13 cellular contexts compared by ENCODE assay signal in genomic region chr5:160486573-160486972, GRCh38.
A peak's percentile ranks its signal among the peaks of the same experiment; 100 is the strongest.
DNase-seq lines count a peak whose midpoint lies in the region; ATAC-seq and TF ChIP-seq lines count a peak whose summit lies in the region.
"Had no signal": no experiment of that assay in that cellular context is flagged by ENCODE, and none has a peak within 500 bp of the region (broad histone marks: within the 10 kb centered on the region; RNA-seq: fewer than 3 reads in every experiment).

No MANE protein-coding gene starts in this region.

- intact Hi-C loops in CD4-positive, alpha-beta T cell (cut with DNase I, micrococcal nuclease) = no loop called here

- H3K4me1 Mint-ChIP-seq in CD4-positive, alpha-beta T cell (ENCODE audit: low read depth) = peaks cover 36% of the 10 kb centered on the region

- CTCF ChIA-PET in CD4-positive, alpha-beta T cell (lab: Charles Lee) = interaction anchor here (1.7 kb wide), 1 partner anchor 48 kb away, joined by 5 read pairs; no protein-coding TSS in a partner anchor

- peak overlapping the region; percentile 82 for H3K27ac Mint-ChIP-seq in CD4-positive, alpha-beta T cell

- H3K27me3 Mint-ChIP-seq in CD4-positive, alpha-beta T cell = no peaks in the 10 kb centered on the region

- no peak overlapping the region for H3K27ac ChIP-seq in CD4-positive, alpha-beta T cell (ENCODE audit: low read depth, low read length)
- no peak overlapping the region for H3K27ac ChIP-seq in brain microvascular endothelial cell
- H3K27ac ChIP-seq: BLaER1, cardiac muscle cell, parathyroid adenoma, SK-N-MC had no signal

- peak in 4 of 10 experiments; percentile 14 to 45 (median 26) for DNase-seq in CD4-positive, alpha-beta T cell
- DNase-seq in activated CD4-positive, alpha-beta T cell treated with anti-CD3 and anti-CD28 coated beads, Interleukin-2, amount 50 U/mL, for 48 hours = peak; percentile 45 to 61
- no peak for DNase-seq in NCI-H345 (lab: John Stamatoyannopoulos, UW)
- DNase-seq in occipital lobe (lab: John Stamatoyannopoulos, UW) = no peak
- no peak for DNase-seq in SW480 (ENCODE audit: low spot score)
- no peak for DNase-seq in brain microvascular endothelial cell
- DNase-seq: NCI-H1092 had no signal

- peaks cover 30% of the 10 kb centered on the region for H3K36me3 ChIP-seq in brain microvascular endothelial cell (replicated peaks)
- H3K36me3 ChIP-seq: cardiac muscle cell had no signal

- POLR2A ChIA-PET in CD4-positive, alpha-beta T cell (lab: Charles Lee) = interaction anchor here (1.8 kb wide), 1 partner anchor 48 kb away, joined by 5 read pairs; no protein-coding TSS in a partner anchor

- H3K9me3 Mint-ChIP-seq in CD4-positive, alpha-beta T cell = no peaks in the 10 kb centered on the region

- peaks cover 17% of the 10 kb centered on the region for H3K36me3 Mint-ChIP-seq in CD4-positive, alpha-beta T cell (ENCODE audit: low read depth)

- H3K4me3 Mint-ChIP-seq in CD4-positive, alpha-beta T cell = no peak overlapping the region

- H3K9me3 ChIP-seq in CD4-positive, alpha-beta T cell (ENCODE audit: control insufficient read depth, low read length) = no peaks in the 10 kb centered on the region
- H3K9me3 ChIP-seq: BLaER1 had no signal

- H3K27me3 ChIP-seq in CD4-positive, alpha-beta T cell (ENCODE audit: control insufficient read depth, insufficient read depth, low read length) = no peaks in the 10 kb centered on the region
- H3K27me3 ChIP-seq in brain microvascular endothelial cell (replicated peaks) = no peaks in the 10 kb centered on the region
- H3K27me3 ChIP-seq: BLaER1 had no signal

- no peak overlapping the region for H3K4me3 ChIP-seq in brain microvascular endothelial cell (ENCODE audit: low read depth, low read length)
- H3K4me3 ChIP-seq: BLaER1, cardiac muscle cell, SK-N-MC had no signal

- TF ChIP-seq CTCF in CD4-positive, alpha-beta T cell (IDR thresholded peaks at IDR 0.05) = no peak
- no peak for TF ChIP-seq CTCF in brain microvascular endothelial cell (IDR thresholded peaks at IDR 0.05; ENCODE audit: low read depth, low read length, missing control alignments)

- in situ Hi-C loops in brain microvascular endothelial cell (cut with HindIII; ENCODE audit: low pct_ligation_motif_present, low sequenced_read_pairs) = no loop called here

- ATAC-seq in CD4-positive, alpha-beta T cell (ENCODE audit: poor library complexity) = peak; percentile 85
- ATAC-seq in GM19372 (IDR thresholded peaks at IDR 0.05; ENCODE audit: low read depth, unreplicated experiment) (peak; percentile 34), HG03095 (IDR thresholded peaks at IDR 0.05; ENCODE audit: unreplicated experiment) (peak; percentile 41)

Comparison
In these comparisons a context has a peak if more than half of its experiments do, and no peak if none do; other contexts are left out.
1. ATAC-seq: peak in every context shown above with its lines; median percentile 85 in CD4-positive, alpha-beta T cell; 41 in HG03095; 34 in GM19372.
2. DNase-seq: peak in activated CD4-positive, alpha-beta T cell treated with anti-CD3 and anti-CD28 coated beads, Interleukin-2, amount 50 U/mL, for 48 hours (2 of 2); none in NCI-H345 (single experiment), occipital lobe (single experiment), SW480 (single experiment) and brain microvascular endothelial cell (single experiment).